Comparison of ENCODE assay signal across 9 cellular contexts in genomic region chr12:123363385-123363742, GRCh38. TPM values are rescaled to one million over a fixed set of nuclear protein-coding genes. Genes with fewer than 3 reads are reported as not detected.
DNase-seq lines count a peak whose midpoint lies in the region; ATAC-seq, FAIRE-seq and TF ChIP-seq lines count a peak whose summit lies in the region.
"Had no signal": no experiment of that assay in that cellular context is flagged by ENCODE, and none has a peak within 500 bp of the region (broad histone marks: within the 10 kb centered on the region; RNA-seq: fewer than 3 reads in every experiment).

No MANE protein-coding gene starts in this region.

- H3K4me1 ChIP-seq in endothelial cell of umbilical vein (ENCODE audit: control insufficient read depth, extremely low read depth, insufficient read depth, low read length), result peaks cover 13% of the 10 kb centered on the region
- H3K4me1 ChIP-seq in osteoblast (ENCODE audit: insufficient read depth, low read length), result peaks cover 11% of the 10 kb centered on the region

- CTCF ChIA-PET in activated CD8-positive, alpha-beta memory T cell treated with anti-CD3 and anti-CD28 coated beads, Interleukin-2, amount 10 ng/mL, durations not matched to agents 7 days and 5 days (lab: Charles Lee), result interaction anchor here (0.5 to 2.8 kb wide), 5 partner anchors 10 to 220 kb away, joined by 3 to 26 read pairs (median 4); partner anchors contain the start of gene KMT5A
- CTCF ChIA-PET in endothelial cell of umbilical vein (lab: Charles Lee), result interaction anchor here (0.8 to 2.0 kb wide), 3 partner anchors 21 to 218 kb away, joined by 3 to 7 read pairs (median 5); partner anchors contain the start of gene KMT5A

- H3K36me3 ChIP-seq in endothelial cell of umbilical vein (ENCODE audit: control insufficient read depth in 2 of 2, extremely low read depth in 1 of 2, insufficient read depth in 2 of 2, low read length in 2 of 2) (no peaks in the 10 kb centered on the region), osteoblast (ENCODE audit: insufficient read depth, low read length) (no peaks in the 10 kb centered on the region)

- H3K9ac ChIP-seq in endothelial cell of umbilical vein (replicated peaks; ENCODE audit: extremely low read depth, insufficient read depth, low read length), result peak overlapping the region; percentile 90

- TF ChIP-seq POLR2A in endothelial cell of umbilical vein (IDR thresholded peaks at IDR 0.05; ENCODE audit: low read depth, low read length), result no peak

- H3K4me2 ChIP-seq in endothelial cell of umbilical vein (ENCODE audit: insufficient read depth, low read length) (peak overlapping the region; percentile 70), osteoblast (ENCODE audit: insufficient read depth, low read length) (peak overlapping the region; percentile 92)

- peak overlapping the region; percentile 89 for H3K27ac Mint-ChIP-seq in activated CD8-positive, alpha-beta memory T cell treated with anti-CD3 and anti-CD28 coated beads, Interleukin-2, amount 10 ng/mL, durations not matched to agents 7 days and 5 days

- dilution Hi-C loops in endothelial cell of umbilical vein (cut with MboI; ENCODE audit: extremely low pct_ligation_motif_present, low sequenced_read_pairs), result no loop called here

- H3K36me3 Mint-ChIP-seq in activated CD8-positive, alpha-beta memory T cell treated with anti-CD3 and anti-CD28 coated beads, Interleukin-2, amount 10 ng/mL, durations not matched to agents 7 days and 5 days, result peaks cover 3% of the 10 kb centered on the region

- no peaks in the 10 kb centered on the region for H3K9me1 ChIP-seq in endothelial cell of umbilical vein (replicated peaks; ENCODE audit: control insufficient read depth, extremely low read depth, insufficient read depth, low read length)

- H3K9me3 Mint-ChIP-seq in activated CD8-positive, alpha-beta memory T cell treated with anti-CD3 and anti-CD28 coated beads, Interleukin-2, amount 10 ng/mL, durations not matched to agents 7 days and 5 days (ENCODE audit: low read depth), result no peaks in the 10 kb centered on the region

- intact Hi-C loops in endothelial cell of umbilical vein (cut with micrococcal nuclease), result no loop called here

- peaks cover 58% of the 10 kb centered on the region for H3K79me2 ChIP-seq in endothelial cell of umbilical vein (ENCODE audit: control insufficient read depth, insufficient read depth, low read length)
- peaks cover 60% of the 10 kb centered on the region for H3K79me2 ChIP-seq in osteoblast (ENCODE audit: insufficient read depth, low read length)

- no peak for DNase-seq in activated CD8-positive, alpha-beta memory T cell treated with anti-CD3 and anti-CD28 coated beads, Interleukin-2, amount 10 ng/mL, durations not matched to agents 7 days and 5 days
- DNase-seq in activated CD8-positive, alpha-beta memory T cell treated with anti-CD3 and anti-CD28 coated beads, Interleukin-2, amount 50 U/mL, for 48 hours, result no peak
- DNase-seq in endothelial cell of umbilical vein (ENCODE audit: low read depth, low spot score) (no peak), osteoblast (ENCODE audit: insufficient read length, low spot score, missing footprints) (peak; percentile 86), HK-2 (ENCODE audit: unreplicated experiment) (no peak), NCI-H2081 treated with DMSO at 0.1 percent for 48 hours (lab: John Stamatoyannopoulos, UW) (no peak), ecto neural progenitor cell (ENCODE audit: low spot score) (no peak)

- H3K27ac ChIP-seq in endothelial cell of umbilical vein (ENCODE audit: insufficient read depth, low read depth, low read length), result peak overlapping the region; percentile 34
- peak overlapping the region; percentile 48 for H3K27ac ChIP-seq in osteoblast (ENCODE audit: low read depth, low read length)

- H3K27me3 ChIP-seq in endothelial cell of umbilical vein (ENCODE audit: control insufficient read depth in 2 of 2, insufficient read depth in 2 of 2, low read length in 2 of 2) (no peaks in the 10 kb centered on the region), osteoblast (ENCODE audit: insufficient read depth, low read length) (no peaks in the 10 kb centered on the region)

- ATAC-seq in activated CD8-positive, alpha-beta memory T cell treated with anti-CD3 and anti-CD28 coated beads, Interleukin-2, amount 10 ng/mL, durations not matched to agents 7 days and 5 days, result no peak

- H3K4me3 ChIP-seq in endothelial cell of umbilical vein (replicated peaks in 1 of 3; ENCODE audit: insufficient read depth in 1 of 3, low read depth in 1 of 3, low read length in 3 of 3) (peak overlapping the region; percentile 79 to 93 (median 86)), osteoblast (ENCODE audit: insufficient read depth, low read length) (peak overlapping the region; percentile 77)

- H3K27me3 Mint-ChIP-seq in activated CD8-positive, alpha-beta memory T cell treated with anti-CD3 and anti-CD28 coated beads, Interleukin-2, amount 10 ng/mL, durations not matched to agents 7 days and 5 days, result no peaks in the 10 kb centered on the region

- H2AFZ ChIP-seq in endothelial cell of umbilical vein (ENCODE audit: low read depth, low read length) (peak overlapping the region; percentile 5), osteoblast (ENCODE audit: low read length) (peak overlapping the region; percentile 32)

- H4K20me1 ChIP-seq in endothelial cell of umbilical vein (replicated peaks; ENCODE audit: control insufficient read depth, extremely low read depth, insufficient read depth, low read length) (no peaks in the 10 kb centered on the region), osteoblast (ENCODE audit: insufficient read depth, low read length) (peaks cover 27% of the 10 kb centered on the region)

- POLR2A ChIA-PET in endothelial cell of umbilical vein (lab: Charles Lee), result no interaction called here

- peak overlapping the region; percentile 94 for H3K4me3 Mint-ChIP-seq in activated CD8-positive, alpha-beta memory T cell treated with anti-CD3 and anti-CD28 coated beads, Interleukin-2, amount 10 ng/mL, durations not matched to agents 7 days and 5 days

- FAIRE-seq in endothelial cell of umbilical vein (lab: Jason Lieb, UNC), result no peak
- FAIRE-seq: colon had no signal

- TSS peak; percentile 44 for BruUV-seq in endothelial cell of umbilical vein (replicated peaks; lab: Mats Ljungman, UMichigan)

- H3K9me3 ChIP-seq in endothelial cell of umbilical vein (replicated peaks; ENCODE audit: control insufficient read depth, insufficient read depth, low read length) (no peaks in the 10 kb centered on the region), osteoblast (ENCODE audit: low read depth, low read length) (no peaks in the 10 kb centered on the region)

- H3K4me1 Mint-ChIP-seq in activated CD8-positive, alpha-beta memory T cell treated with anti-CD3 and anti-CD28 coated beads, Interleukin-2, amount 10 ng/mL, durations not matched to agents 7 days and 5 days, result peaks cover 18% of the 10 kb centered on the region

- TF ChIP-seq CTCF in endothelial cell of umbilical vein (IDR thresholded peaks at IDR 0.05; ENCODE audit: extremely low read depth in 1 of 2, insufficient read depth in 1 of 2, low read depth in 1 of 2, low read length in 2 of 2) (no peak), osteoblast (IDR thresholded peaks at IDR 0.05; ENCODE audit: extremely low read depth, low read depth, low read length) (no peak)

TF ChIP-seq in PFSK-1, 5 proteins besides CTCF, POLR2A, EP300 and RAD21:
- TF ChIP-seq POLR2AphosphoS5 (IDR thresholded peaks at IDR 0.05; ENCODE audit: low read depth, low read length), result no peak
- peak; percentile 89; the same call in 1 of the 2 replicates for TF ChIP-seq SIN3A (IDR thresholded peaks at IDR 0.05; ENCODE audit: borderline replicate concordance, insufficient read depth, low read length)

TF ChIP-seq in endothelial cell of umbilical vein, 7 proteins besides CTCF, POLR2A, EP300 and RAD21:
- TF ChIP-seq EZH2 (IDR thresholded peaks at IDR 0.05; ENCODE audit: borderline replicate concordance, low read depth, low read length, severe bottlenecking) (no peak), GATA2 (IDR thresholded peaks at IDR 0.05; ENCODE audit: insufficient read depth, insufficient read length, low read depth, low read length) (no peak), MAX (IDR thresholded peaks at IDR 0.05; ENCODE audit: insufficient read depth, insufficient read length) (peak; percentile 72), JUN (IDR thresholded peaks at IDR 0.05; ENCODE audit: borderline replicate concordance, insufficient read depth, insufficient read length, low read depth) (no peak), MYC (IDR thresholded peaks at IDR 0.05; ENCODE audit: low read depth, low read length) (no peak)

RNA-seq across cellular contexts. Expression of gene SBNO1, which starts 1.3 kb away (rescaled TPM):
- total RNA-seq in activated CD8-positive, alpha-beta memory T cell treated with anti-CD3 and anti-CD28 coated beads, Interleukin-2, amount 10 ng/mL, durations not matched to agents 7 days and 5 days, result 10 to 100 TPM; 35.7 to 45.3 TPM
- 6.6 TPM for polyA plus RNA-seq in PFSK-1 (2012; ENCODE audit: insufficient read length, low read depth)
- total RNA-seq in endothelial cell of umbilical vein, result 32.5 and 34.2 TPM in 2 replicates
- polyA plus RNA-seq in endothelial cell of umbilical vein, result 3.8 and 4.8 TPM in 2 replicates
- polyA plus RNA-seq in endothelial cell of umbilical vein (2011; cell fraction: cytosol; rRNA removed), result 4.8 and 5.0 TPM in 2 replicates
- polyA plus RNA-seq in endothelial cell of umbilical vein (2011; cell fraction: nucleus; rRNA removed), result 8.7 and 10.2 TPM in 2 replicates
- 17.1 and 24.4 TPM in 2 replicates for polyA plus RNA-seq in endothelial cell of umbilical vein (2012)
- polyA minus RNA-seq in endothelial cell of umbilical vein, result 18.1 and 21.6 TPM in 2 replicates
- 15.8 TPM for polyA minus RNA-seq in endothelial cell of umbilical vein (2011; cell fraction: cytosol; rRNA and poly(A)+ RNA removed)
- polyA minus RNA-seq in endothelial cell of umbilical vein (2011; cell fraction: nucleus; rRNA and poly(A)+ RNA removed), result 10.6 and 14.2 TPM in 2 replicates
- total RNA-seq in osteoblast, result 28.6 and 30.4 TPM in 2 replicates

RNA-seq across cellular contexts. Expression of gene KMT5A, which starts 20.6 kb away (rescaled TPM):
- total RNA-seq in activated CD8-positive, alpha-beta memory T cell treated with anti-CD3 and anti-CD28 coated beads, Interleukin-2, amount 10 ng/mL, durations not matched to agents 7 days and 5 days, result 10 to 100 TPM; 76.3 to 79.3 TPM
- 42.4 TPM for polyA plus RNA-seq in PFSK-1 (2012; ENCODE audit: insufficient read length, low read depth)
- total RNA-seq in endothelial cell of umbilical vein, result 75.4 and 77.4 TPM in 2 replicates
- 22.3 and 26.1 TPM in 2 replicates for polyA plus RNA-seq in endothelial cell of umbilical vein
- polyA plus RNA-seq in endothelial cell of umbilical vein (2011; cell fraction: cytosol; rRNA removed), result 33.6 and 34.2 TPM in 2 replicates
- polyA plus RNA-seq in endothelial cell of umbilical vein (2011; cell fraction: nucleus; rRNA removed), result 57.6 and 75.5 TPM in 2 replicates
- polyA plus RNA-seq in endothelial cell of umbilical vein (2012), result 52.7 and 58.3 TPM in 2 replicates
- polyA minus RNA-seq in endothelial cell of umbilical vein, result 22.1 and 25.0 TPM in 2 replicates
- 26.3 TPM for polyA minus RNA-seq in endothelial cell of umbilical vein (2011; cell fraction: cytosol; rRNA and poly(A)+ RNA removed)
- 27.6 and 37.4 TPM in 2 replicates for polyA minus RNA-seq in endothelial cell of umbilical vein (2011; cell fraction: nucleus; rRNA and poly(A)+ RNA removed)
- 49.6 and 51.0 TPM in 2 replicates for total RNA-seq in osteoblast
